Comparison of ENCODE assay signal across 31 cellular contexts in the genomic region with DNA sequence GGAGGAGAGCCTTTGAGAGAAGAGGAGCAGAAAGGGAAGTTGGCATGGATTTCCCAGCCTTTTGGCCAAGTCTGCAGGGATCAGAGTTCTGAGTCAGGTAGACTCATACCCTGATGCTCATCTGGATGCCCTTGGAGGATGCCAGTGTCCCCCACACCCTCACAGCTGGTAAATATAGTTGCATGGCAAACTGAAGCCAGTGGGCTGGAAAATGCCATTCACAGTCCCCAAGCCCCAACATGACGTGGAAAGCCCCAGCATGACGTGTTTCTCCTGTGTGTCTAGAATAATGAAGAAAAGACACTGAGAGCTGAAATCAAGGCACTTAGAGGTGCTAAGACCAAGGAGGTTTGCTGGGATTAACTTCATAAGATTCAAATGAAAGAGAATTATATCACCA. TPM values are rescaled to one million over a fixed set of nuclear protein-coding genes. Genes with fewer than 3 reads are reported as not detected.
"Had no signal": no experiment of that assay in that cellular context is flagged by ENCODE, and none has a peak within 500 bp of the region (broad histone marks: within the 10 kb centered on the region; RNA-seq: fewer than 3 reads in every experiment).

No MANE protein-coding gene starts in this region.

- FAIRE-seq: endothelial cell of umbilical vein, islet of Langerhans, pancreas had no signal

- H3K4me1 ChIP-seq: colonic mucosa, esophagus muscularis mucosa, heart right ventricle, lower lobe of right lung, pancreas, testis, tibial artery had no signal

- H3K9me3 Mint-ChIP-seq: dendritic cell treated with granulocyte-macrophage colony-stimulating factor and Interleukin-4, amounts not matched to agents 40 ng/mL and 50 ng/mL, for 4 days; endodermal cell; type B pancreatic cell had no signal

- H3K27me3 ChIP-seq: colonic mucosa, esophagus muscularis mucosa, pancreas, testis, tibial artery had no signal

- H3K27me3 Mint-ChIP-seq: naive thymus-derived CD8-positive, alpha-beta T cell had no signal

- H3K27ac ChIP-seq: colonic mucosa, esophagus muscularis mucosa, heart right ventricle, lower lobe of right lung, pancreas, testis, tibial artery had no signal

- DNase-seq: colonic mucosa; effector CD8-positive, alpha-beta T cell; endodermal cell; foreskin melanocyte; glutamatergic neuron; heart right ventricle; hippocampal formation; left ventricle myocardium superior; lower lobe of right lung; naive thymus-derived CD8-positive, alpha-beta T cell; occipital lobe; pancreas; stimulated activated CD4-positive, alpha-beta T cell treated with anti-CD3 and anti-CD28 coated beads, Interleukin-12 subunit alpha, Interleukin-12 subunit beta, amount 100 ng/mL, for 4 hours; stimulated activated CD4-positive, alpha-beta T cell treated with anti-CD3 and anti-CD28 coated beads, Interleukin-1b, Interleukin-23, amount 100 ng/mL, for 48 hours; stimulated activated CD4-positive, alpha-beta T cell treated with anti-CD3 and anti-CD28 coated beads, Interleukin-4, amount 100 ng/mL, for 1 hour; stimulated activated CD8-positive, alpha-beta memory T cell treated with anti-CD3 and anti-CD28 coated beads, Interleukin-4, amount 100 ng/mL, for 48 hours; stimulated activated naive CD8-positive, alpha-beta T cell treated with anti-CD3 and anti-CD28 coated beads, Interleukin-15, Interleukin-2, amounts not matched to agents 100 U/mL and 50 U/mL, for 24 hours; substantia nigra; testis; tibial artery had no signal

- H3K36me3 Mint-ChIP-seq: type B pancreatic cell had no signal

- H3K4me1 Mint-ChIP-seq: endodermal cell had no signal

- ATAC-seq: heart right ventricle; left ventricle myocardium superior; lower lobe of right lung; naive thymus-derived CD8-positive, alpha-beta T cell; pancreas; sciatic nerve; stimulated activated naive CD8-positive, alpha-beta T cell treated with anti-CD3 and anti-CD28 coated beads, Interleukin-15, Interleukin-2, amounts not matched to agents 100 U/mL and 50 U/mL, for 24 hours had no signal

- H3K36me3 ChIP-seq: colonic mucosa, esophagus muscularis mucosa, heart right ventricle, lower lobe of right lung, pancreas, tibial artery had no signal

- H3K4me3 ChIP-seq: colonic mucosa, esophagus muscularis mucosa, heart right ventricle, lower lobe of right lung, pancreas, smooth muscle cell, testis, tibial artery had no signal

- H3K27ac Mint-ChIP-seq: dendritic cell treated with granulocyte-macrophage colony-stimulating factor and Interleukin-4, amounts not matched to agents 40 ng/mL and 50 ng/mL, for 4 days; endodermal cell; type B pancreatic cell had no signal

- H3K4me2 ChIP-seq: smooth muscle cell had no signal

- H3K4me3 Mint-ChIP-seq: dendritic cell treated with granulocyte-macrophage colony-stimulating factor and Interleukin-4, amounts not matched to agents 40 ng/mL and 50 ng/mL, for 4 days; endodermal cell; naive thymus-derived CD8-positive, alpha-beta T cell; type B pancreatic cell had no signal

- H3K9me3 ChIP-seq: colonic mucosa, esophagus muscularis mucosa, lower lobe of right lung, pancreas, testis, tibial artery had no signal

RNA-seq across cellular contexts. Expression of a gene that starts 24.8 kb away (rescaled TPM):
- total RNA-seq: chondrocyte, endothelial cell of umbilical vein, myocyte, pulmonary artery endothelial cell had no signal
- polyA plus RNA-seq: endothelial cell of umbilical vein, neural cell had no signal
